ENCODE assay signal across 1 cellular context in genomic region chr14:64387738-64388532, GRCh38.
TF ChIP-seq lines count a peak whose summit lies in the region.

Gene MTHFD1, plus strand, starts transcription at chr14:64388353. Its CDS starts 75 bp downstream, at chr14:64388428.

TF ChIP-seq in HCT116, 20 proteins besides CTCF, POLR2A, EP300 and RAD21 (continued from another document):
- TF ChIP-seq, protein P1, sequence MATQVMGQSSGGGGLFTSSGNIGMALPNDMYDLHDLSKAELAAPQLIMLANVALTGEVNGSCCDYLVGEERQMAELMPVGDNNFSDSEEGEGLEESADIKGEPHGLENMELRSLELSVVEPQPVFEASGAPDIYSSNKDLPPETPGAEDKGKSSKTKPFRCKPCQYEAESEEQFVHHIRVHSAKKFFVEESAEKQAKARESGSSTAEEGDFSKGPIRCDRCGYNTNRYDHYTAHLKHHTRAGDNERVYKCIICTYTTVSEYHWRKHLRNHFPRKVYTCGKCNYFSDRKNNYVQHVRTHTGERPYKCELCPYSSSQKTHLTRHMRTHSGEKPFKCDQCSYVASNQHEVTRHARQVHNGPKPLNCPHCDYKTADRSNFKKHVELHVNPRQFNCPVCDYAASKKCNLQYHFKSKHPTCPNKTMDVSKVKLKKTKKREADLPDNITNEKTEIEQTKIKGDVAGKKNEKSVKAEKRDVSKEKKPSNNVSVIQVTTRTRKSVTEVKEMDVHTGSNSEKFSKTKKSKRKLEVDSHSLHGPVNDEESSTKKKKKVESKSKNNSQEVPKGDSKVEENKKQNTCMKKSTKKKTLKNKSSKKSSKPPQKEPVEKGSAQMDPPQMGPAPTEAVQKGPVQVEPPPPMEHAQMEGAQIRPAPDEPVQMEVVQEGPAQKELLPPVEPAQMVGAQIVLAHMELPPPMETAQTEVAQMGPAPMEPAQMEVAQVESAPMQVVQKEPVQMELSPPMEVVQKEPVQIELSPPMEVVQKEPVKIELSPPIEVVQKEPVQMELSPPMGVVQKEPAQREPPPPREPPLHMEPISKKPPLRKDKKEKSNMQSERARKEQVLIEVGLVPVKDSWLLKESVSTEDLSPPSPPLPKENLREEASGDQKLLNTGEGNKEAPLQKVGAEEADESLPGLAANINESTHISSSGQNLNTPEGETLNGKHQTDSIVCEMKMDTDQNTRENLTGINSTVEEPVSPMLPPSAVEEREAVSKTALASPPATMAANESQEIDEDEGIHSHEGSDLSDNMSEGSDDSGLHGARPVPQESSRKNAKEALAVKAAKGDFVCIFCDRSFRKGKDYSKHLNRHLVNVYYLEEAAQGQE (IDR thresholded peaks at IDR 0.05; ENCODE audit: low read depth) = no peak
